ENCODE assay signal across 1 cellular context in genomic region chr2:122515731-122516130, GRCh38.
TF ChIP-seq lines count a peak whose summit lies in the region.

No MANE protein-coding gene starts in this region.

TF ChIP-seq in GM23338, 12 proteins besides CTCF, POLR2A, EP300 and RAD21 (continued from another document):
- no peak for TF ChIP-seq ZNF462 (CRISPR knock-in tag; IDR thresholded peaks at IDR 0.05)
- TF ChIP-seq NANOG (IDR thresholded peaks at IDR 0.05; ENCODE audit: borderline replicate concordance), result no peak
- TF ChIP-seq EZH2phosphoT487 (IDR thresholded peaks at IDR 0.05; ENCODE audit: unreplicated experiment), result no peak
- TF ChIP-seq ETS1 (IDR thresholded peaks at IDR 0.05), result no peak
- no peak for TF ChIP-seq EZH2 (IDR thresholded peaks at IDR 0.05; ENCODE audit: low read depth, unreplicated experiment)
- no peak for TF ChIP-seq JUNB (IDR thresholded peaks at IDR 0.05; ENCODE audit: unreplicated experiment)
- TF ChIP-seq ZNF331 (CRISPR knock-in tag; IDR thresholded peaks at IDR 0.05; ENCODE audit: low read depth), result no peak
- no peak for TF ChIP-seq CREB1 (CRISPR knock-in tag; IDR thresholded peaks at IDR 0.05; ENCODE audit: low read depth)
- TF ChIP-seq REST (IDR thresholded peaks at IDR 0.05; ENCODE audit: unreplicated experiment), result no peak
- no peak for TF ChIP-seq STAT1 (IDR thresholded peaks at IDR 0.05; ENCODE audit: unreplicated experiment)
- no peak for TF ChIP-seq POLR2AphosphoS5 (IDR thresholded peaks at IDR 0.05; ENCODE audit: low read depth)
TF ChIP-seq in GM23338: peak in this region for 0.
